Comparison of ENCODE assay signal across 8 cellular contexts in the genomic region with DNA sequence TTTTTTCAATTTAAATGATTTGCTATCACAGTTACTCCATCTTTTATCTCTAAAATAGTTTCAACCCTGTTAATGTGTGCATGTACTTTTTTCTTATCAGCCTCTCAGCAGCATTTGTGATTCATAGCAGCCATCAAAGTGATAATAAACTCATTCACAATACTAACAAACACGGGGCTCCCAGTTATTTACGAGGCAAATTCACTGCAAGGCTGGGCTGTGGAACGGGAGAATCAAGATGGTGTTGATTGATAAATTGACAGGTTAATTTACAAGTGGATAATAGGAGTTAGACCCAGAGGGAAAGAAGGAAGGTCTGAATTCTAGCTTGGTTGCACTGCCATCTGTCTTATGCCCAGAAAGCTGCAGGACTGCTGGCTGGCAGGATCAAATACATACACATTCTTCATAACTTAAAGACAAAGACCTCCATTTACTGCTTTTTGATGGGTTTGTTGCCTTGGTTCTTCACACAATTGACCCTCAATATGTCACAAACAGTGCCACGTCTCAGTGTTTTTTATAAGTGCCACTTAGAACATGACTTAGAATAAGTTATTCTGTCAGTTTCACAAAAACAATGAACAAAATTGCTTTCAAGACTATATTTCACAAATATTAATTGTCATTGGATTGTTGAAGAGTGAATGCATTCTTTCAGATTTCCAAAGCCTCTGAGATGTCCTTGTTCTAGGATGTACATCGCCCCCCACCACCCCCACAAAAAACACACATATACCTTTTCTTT.
DNase-seq lines count a peak whose midpoint lies in the region; ATAC-seq and TF ChIP-seq lines count a peak whose summit lies in the region.

No MANE protein-coding gene starts in this region.

- H4K20me1 ChIP-seq in Karpas-422 (ENCODE audit: insufficient read depth, low read depth, low read length) = no peaks in the 10 kb centered on the region

- H3K27ac Mint-ChIP-seq in chondrocyte (ENCODE audit: unreplicated experiment) = no peak overlapping the region

- H3K36me3 Mint-ChIP-seq in chondrocyte (ENCODE audit: low read depth) = no peaks in the 10 kb centered on the region

- H3K9me3 ChIP-seq in neuron (ENCODE audit: low read length) (no peaks in the 10 kb centered on the region), Karpas-422 (ENCODE audit: low read length) (peaks cover 3% of the 10 kb centered on the region; the same call in 1 of the 2 replicates)

- H3K4me3 ChIP-seq in neuron (ENCODE audit: low read length) (peak overlapping the region; percentile 13), Karpas-422 (ENCODE audit: low read length) (no peak overlapping the region)

- H3K9ac ChIP-seq in Karpas-422 (ENCODE audit: low read length) = no peak overlapping the region

- H3K4me3 Mint-ChIP-seq in chondrocyte (ENCODE audit: unreplicated experiment) = no peak overlapping the region

- no peak overlapping the region for H3K27ac ChIP-seq in Karpas-422 (ENCODE audit: low read length)

- H3K4me1 ChIP-seq in neuron (ENCODE audit: insufficient read depth, low read length) (peaks cover 48% of the 10 kb centered on the region), Karpas-422 (ENCODE audit: low read length) (no peaks in the 10 kb centered on the region)

- peaks cover 19% of the 10 kb centered on the region for H3K4me1 Mint-ChIP-seq in chondrocyte (ENCODE audit: low read depth)

- no peaks in the 10 kb centered on the region for H3K27me3 ChIP-seq in neuron (ENCODE audit: insufficient read depth, low read length)
- no peaks in the 10 kb centered on the region for H3K27me3 ChIP-seq in Karpas-422 (ENCODE audit: low read length)

- no peaks in the 10 kb centered on the region for H3K36me3 ChIP-seq in neuron (ENCODE audit: insufficient read depth, low read length)
- H3K36me3 ChIP-seq in Karpas-422 (ENCODE audit: insufficient read depth, low read length) = no peaks in the 10 kb centered on the region

- H3K27me3 Mint-ChIP-seq in chondrocyte (ENCODE audit: low read depth) = no peaks in the 10 kb centered on the region

- no peak overlapping the region for H3K4me2 ChIP-seq in Karpas-422 (ENCODE audit: low read depth, low read length, poor library complexity, severe bottlenecking)

- H3K9me2 ChIP-seq in Karpas-422 (replicated peaks; ENCODE audit: insufficient read depth, low read length) = no peaks in the 10 kb centered on the region

- ATAC-seq in HG03439 (IDR thresholded peaks at IDR 0.05; ENCODE audit: unreplicated experiment) = no peak

- DNase-seq in NCI-H1092 treated with DMSO at 0.1 percent for 48 hours (lab: John Stamatoyannopoulos, UW) = peak; percentile 0
- no peak for DNase-seq in NCI-H1092 (lab: John Stamatoyannopoulos, UW)
- peak; percentile 10 for DNase-seq in NCI-H345 (lab: John Stamatoyannopoulos, UW)
- DNase-seq in chondrocyte (ENCODE audit: low spot score) = no peak
- no peak for DNase-seq in NCI-H774 (lab: John Stamatoyannopoulos, UW)
- DNase-seq in Karpas-422 = no peak

- H3K79me2 ChIP-seq in Karpas-422 (ENCODE audit: low read length) = no peaks in the 10 kb centered on the region

- H2AFZ ChIP-seq in neuron (ENCODE audit: low read depth, low read length) (peak overlapping the region; percentile 49), Karpas-422 (ENCODE audit: low read length) (no peak overlapping the region)

- H3K9me3 Mint-ChIP-seq in chondrocyte (ENCODE audit: low read depth) = no peaks in the 10 kb centered on the region

- peak; percentile 85 for TF ChIP-seq CTCF in chondrocyte (IDR thresholded peaks at IDR 0.05)

Comparison
In these comparisons a context has a peak if more than half of its experiments do, and no peak if none do; other contexts are left out.
1. DNase-seq: peak in NCI-H1092 treated with DMSO at 0.1 percent for 48 hours (single experiment) and NCI-H345 (single experiment); none in NCI-H1092 (single experiment), chondrocyte (single experiment), NCI-H774 (single experiment) and Karpas-422 (single experiment).